1 cellular context compared by ENCODE assay signal in the genomic region with DNA sequence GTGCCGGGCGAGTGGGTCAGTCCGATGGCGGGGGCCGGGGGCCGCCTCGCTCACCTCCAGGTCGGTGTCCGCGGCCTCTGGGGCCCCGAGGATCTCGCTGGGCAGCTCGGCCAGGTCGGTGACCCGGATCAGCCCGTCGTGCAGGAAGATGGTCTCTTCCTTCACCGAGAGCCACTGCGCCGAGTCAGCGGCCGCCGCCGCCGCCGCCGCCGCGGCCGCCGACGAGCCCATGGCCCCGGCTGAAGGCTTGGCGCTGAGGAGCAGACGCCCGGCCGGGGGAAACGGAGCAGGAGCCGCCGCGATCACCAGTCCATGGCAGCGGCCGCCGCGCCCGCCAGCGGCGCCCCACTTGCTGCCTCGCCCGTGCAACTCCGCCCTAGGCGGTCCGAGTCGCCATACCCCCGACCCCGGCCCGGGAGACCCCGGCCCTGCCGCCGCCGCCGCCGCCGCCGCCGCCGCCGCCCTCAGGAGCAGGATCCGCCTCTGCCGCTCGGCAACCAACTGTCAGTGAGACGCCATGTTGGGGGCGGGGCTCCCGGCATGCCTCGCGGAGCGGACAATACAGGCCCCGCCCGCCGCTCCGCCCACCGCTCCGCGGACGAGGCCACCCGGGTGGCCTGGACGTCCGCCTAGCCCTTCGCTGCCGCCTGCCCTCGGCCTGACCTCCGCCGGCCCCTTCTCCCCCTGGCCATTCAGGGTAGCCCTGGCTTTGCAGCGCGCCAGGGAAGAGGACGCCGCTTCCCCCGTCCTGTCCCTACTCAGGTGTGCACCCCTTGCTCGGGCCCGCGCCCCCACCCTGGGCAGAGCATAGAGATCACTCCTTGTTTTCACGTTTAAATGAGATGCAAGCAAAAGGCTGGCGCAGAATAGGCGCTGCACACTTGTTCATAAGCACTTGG.
TF ChIP-seq lines count a peak whose summit lies in the region.

A gene with protein sequence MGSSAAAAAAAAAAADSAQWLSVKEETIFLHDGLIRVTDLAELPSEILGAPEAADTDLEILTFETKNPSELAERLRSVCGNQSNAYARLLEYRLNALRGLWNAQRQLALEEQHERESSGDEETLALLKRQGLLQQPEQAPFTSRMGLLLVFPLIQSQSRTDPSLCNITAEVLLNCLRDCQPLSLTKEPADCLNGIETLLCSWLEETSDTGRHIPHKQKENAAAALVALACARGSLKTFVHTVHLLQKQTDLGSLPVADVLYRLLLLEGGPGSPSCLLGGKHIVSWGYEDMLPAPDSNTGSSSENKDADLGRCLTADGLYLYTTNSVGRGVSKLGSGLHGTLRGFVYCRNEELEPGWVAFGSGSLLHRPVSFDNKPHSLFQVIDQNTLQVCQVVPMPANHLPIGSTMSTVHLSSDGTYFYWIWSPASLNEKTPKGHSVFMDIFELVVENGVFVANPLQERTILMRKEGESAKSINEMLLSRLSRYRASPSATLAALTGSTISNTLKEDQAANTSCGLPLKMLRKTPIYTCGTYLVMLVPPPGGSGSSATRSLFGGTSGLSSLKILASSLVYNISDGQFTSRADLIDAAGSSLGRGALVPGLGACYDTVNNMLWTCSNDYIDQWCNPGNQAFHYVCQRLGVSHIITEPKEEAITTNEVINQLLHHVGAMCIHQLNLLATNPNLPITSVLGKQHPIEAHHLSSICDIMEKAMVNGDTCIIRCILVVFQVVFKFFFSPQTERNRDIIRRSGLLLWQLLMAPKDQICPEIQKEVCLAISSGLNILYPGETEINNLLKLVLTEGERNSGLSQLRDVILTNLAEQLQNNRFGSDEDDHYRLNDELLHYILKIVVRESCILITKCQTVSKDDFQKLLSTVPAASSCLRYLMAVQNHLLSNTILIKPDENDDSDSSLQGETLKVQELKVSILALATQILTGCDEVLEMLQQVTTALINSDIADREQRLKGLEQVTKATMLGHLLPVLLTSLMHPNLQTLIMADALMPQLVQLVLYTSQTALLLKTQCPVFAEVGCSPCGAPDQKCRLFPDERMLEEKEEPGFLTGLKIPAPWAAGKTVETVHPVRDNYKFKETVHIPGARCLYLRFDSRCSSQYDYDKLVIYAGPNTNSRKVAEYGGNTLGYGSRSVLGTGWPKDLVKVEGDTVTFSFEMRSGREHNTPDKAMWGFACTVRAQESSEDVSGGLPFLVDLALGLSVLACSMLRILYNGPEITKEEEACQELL (N-terminal part only) (minus strand): TSS at position 534 of the 899 bp plus-strand sequence. CDS start 303 bp downstream, at position 231.

TF ChIP-seq in K562, 482 proteins besides CTCF, POLR2A, EP300 and RAD21 (continued from another document and continues in another):
- TF ChIP-seq, protein P1, sequence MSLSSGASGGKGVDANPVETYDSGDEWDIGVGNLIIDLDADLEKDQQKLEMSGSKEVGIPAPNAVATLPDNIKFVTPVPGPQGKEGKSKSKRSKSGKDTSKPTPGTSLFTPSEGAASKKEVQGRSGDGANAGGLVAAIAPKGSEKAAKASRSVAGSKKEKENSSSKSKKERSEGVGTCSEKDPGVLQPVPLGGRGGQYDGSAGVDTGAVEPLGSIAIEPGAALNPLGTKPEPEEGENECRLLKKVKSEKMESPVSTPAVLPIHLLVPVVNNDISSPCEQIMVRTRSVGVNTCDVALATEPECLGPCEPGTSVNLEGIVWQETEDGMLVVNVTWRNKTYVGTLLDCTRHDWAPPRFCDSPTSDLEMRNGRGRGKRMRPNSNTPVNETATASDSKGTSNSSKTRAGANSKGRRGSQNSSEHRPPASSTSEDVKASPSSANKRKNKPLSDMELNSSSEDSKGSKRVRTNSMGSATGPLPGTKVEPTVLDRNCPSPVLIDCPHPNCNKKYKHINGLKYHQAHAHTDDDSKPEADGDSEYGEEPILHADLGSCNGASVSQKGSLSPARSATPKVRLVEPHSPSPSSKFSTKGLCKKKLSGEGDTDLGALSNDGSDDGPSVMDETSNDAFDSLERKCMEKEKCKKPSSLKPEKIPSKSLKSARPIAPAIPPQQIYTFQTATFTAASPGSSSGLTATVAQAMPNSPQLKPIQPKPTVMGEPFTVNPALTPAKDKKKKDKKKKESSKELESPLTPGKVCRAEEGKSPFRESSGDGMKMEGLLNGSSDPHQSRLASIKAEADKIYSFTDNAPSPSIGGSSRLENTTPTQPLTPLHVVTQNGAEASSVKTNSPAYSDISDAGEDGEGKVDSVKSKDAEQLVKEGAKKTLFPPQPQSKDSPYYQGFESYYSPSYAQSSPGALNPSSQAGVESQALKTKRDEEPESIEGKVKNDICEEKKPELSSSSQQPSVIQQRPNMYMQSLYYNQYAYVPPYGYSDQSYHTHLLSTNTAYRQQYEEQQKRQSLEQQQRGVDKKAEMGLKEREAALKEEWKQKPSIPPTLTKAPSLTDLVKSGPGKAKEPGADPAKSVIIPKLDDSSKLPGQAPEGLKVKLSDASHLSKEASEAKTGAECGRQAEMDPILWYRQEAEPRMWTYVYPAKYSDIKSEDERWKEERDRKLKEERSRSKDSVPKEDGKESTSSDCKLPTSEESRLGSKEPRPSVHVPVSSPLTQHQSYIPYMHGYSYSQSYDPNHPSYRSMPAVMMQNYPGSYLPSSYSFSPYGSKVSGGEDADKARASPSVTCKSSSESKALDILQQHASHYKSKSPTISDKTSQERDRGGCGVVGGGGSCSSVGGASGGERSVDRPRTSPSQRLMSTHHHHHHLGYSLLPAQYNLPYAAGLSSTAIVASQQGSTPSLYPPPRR (CRISPR knock-in tag; IDR thresholded peaks at IDR 0.05; ENCODE audit: borderline replicate concordance) = no peak
- TF ChIP-seq KAT2B (IDR thresholded peaks at IDR 0.05; ENCODE audit: low read depth, low read length) (no peak), BRF1 (IDR thresholded peaks at IDR 0.05; ENCODE audit: borderline replicate concordance, extremely low read depth, insufficient read length) (no peak), SOX6 (IDR thresholded peaks at IDR 0.05) (peak; percentile 54; the same call in 1 of the 2 replicates), ZNF311 (CRISPR knock-in tag; IDR thresholded peaks at IDR 0.05) (no peak), ZNF764 (CRISPR knock-in tag; IDR thresholded peaks at IDR 0.05; ENCODE audit: low read depth) (no peak), SIN3A (IDR thresholded peaks at IDR 0.05; ENCODE audit: borderline replicate concordance in 2 of 2, control insufficient read depth in 1 of 2, low read depth in 2 of 2, low read length in 2 of 2) (peak in 1 of 2 experiments; percentile 60; a peak in 1 of 4 replicates), TFAM (CRISPR knock-in tag; conservative IDR thresholded peaks at IDR 0.05) (no peak), COPS2 (conservative IDR thresholded peaks at IDR 0.05) (no peak), ZNF174 (CRISPR knock-in tag; IDR thresholded peaks at IDR 0.05) (no peak), NEUROD1 (IDR thresholded peaks at IDR 0.05; ENCODE audit: borderline replicate concordance, low read depth, low read length, partially characterized antibody) (no peak), GTF2F1 (IDR thresholded peaks at IDR 0.05; ENCODE audit: low read depth, low read length) (no peak), BRD4 (IDR thresholded peaks at IDR 0.05) (no peak), CREBBP (IDR thresholded peaks at IDR 0.05; ENCODE audit: low read depth, low read length) (no peak), ZNF79 (CRISPR knock-in tag; IDR thresholded peaks at IDR 0.05; ENCODE audit: low read depth) (no peak), ZNF143 (CRISPR knock-in tag; IDR thresholded peaks at IDR 0.05) (peak; percentile 81), ZNF830 (CRISPR knock-in tag; IDR thresholded peaks at IDR 0.05) (no peak), GTF2A2 (tag; IDR thresholded peaks at IDR 0.05) (no peak), SIN3B (IDR thresholded peaks at IDR 0.05; ENCODE audit: low read depth) (peak; percentile 89)
- TF ChIP-seq, protein P2, sequence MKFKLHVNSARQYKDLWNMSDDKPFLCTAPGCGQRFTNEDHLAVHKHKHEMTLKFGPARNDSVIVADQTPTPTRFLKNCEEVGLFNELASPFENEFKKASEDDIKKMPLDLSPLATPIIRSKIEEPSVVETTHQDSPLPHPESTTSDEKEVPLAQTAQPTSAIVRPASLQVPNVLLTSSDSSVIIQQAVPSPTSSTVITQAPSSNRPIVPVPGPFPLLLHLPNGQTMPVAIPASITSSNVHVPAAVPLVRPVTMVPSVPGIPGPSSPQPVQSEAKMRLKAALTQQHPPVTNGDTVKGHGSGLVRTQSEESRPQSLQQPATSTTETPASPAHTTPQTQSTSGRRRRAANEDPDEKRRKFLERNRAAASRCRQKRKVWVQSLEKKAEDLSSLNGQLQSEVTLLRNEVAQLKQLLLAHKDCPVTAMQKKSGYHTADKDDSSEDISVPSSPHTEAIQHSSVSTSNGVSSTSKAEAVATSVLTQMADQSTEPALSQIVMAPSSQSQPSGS (CRISPR knock-in tag; IDR thresholded peaks at IDR 0.05) = no peak; the same call in 1 of the 2 replicates
- TF ChIP-seq, protein P3, sequence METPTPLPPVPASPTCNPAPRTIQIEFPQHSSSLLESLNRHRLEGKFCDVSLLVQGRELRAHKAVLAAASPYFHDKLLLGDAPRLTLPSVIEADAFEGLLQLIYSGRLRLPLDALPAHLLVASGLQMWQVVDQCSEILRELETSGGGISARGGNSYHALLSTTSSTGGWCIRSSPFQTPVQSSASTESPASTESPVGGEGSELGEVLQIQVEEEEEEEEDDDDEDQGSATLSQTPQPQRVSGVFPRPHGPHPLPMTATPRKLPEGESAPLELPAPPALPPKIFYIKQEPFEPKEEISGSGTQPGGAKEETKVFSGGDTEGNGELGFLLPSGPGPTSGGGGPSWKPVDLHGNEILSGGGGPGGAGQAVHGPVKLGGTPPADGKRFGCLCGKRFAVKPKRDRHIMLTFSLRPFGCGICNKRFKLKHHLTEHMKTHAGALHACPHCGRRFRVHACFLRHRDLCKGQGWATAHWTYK (CRISPR knock-in tag; IDR thresholded peaks at IDR 0.05) = peak; percentile 74; the same call in 1 of the 2 replicates
- TF ChIP-seq, protein P4, sequence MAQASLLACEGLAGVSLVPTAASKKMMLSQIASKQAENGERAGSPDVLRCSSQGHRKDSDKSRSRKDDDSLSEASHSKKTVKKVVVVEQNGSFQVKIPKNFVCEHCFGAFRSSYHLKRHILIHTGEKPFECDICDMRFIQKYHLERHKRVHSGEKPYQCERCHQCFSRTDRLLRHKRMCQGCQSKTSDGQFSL (CRISPR knock-in tag; IDR thresholded peaks at IDR 0.05) = no peak
- TF ChIP-seq, protein P4 (tag; IDR thresholded peaks at IDR 0.05) = no peak
- TF ChIP-seq, protein P5, sequence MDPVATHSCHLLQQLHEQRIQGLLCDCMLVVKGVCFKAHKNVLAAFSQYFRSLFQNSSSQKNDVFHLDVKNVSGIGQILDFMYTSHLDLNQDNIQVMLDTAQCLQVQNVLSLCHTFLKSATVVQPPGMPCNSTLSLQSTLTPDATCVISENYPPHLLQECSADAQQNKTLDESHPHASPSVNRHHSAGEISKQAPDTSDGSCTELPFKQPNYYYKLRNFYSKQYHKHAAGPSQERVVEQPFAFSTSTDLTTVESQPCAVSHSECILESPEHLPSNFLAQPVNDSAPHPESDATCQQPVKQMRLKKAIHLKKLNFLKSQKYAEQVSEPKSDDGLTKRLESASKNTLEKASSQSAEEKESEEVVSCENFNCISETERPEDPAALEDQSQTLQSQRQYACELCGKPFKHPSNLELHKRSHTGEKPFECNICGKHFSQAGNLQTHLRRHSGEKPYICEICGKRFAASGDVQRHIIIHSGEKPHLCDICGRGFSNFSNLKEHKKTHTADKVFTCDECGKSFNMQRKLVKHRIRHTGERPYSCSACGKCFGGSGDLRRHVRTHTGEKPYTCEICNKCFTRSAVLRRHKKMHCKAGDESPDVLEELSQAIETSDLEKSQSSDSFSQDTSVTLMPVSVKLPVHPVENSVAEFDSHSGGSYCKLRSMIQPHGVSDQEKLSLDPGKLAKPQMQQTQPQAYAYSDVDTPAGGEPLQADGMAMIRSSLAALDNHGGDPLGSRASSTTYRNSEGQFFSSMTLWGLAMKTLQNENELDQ (CRISPR knock-in tag; IDR thresholded peaks at IDR 0.05; ENCODE audit: borderline replicate concordance) = no peak
- TF ChIP-seq, protein P6, sequence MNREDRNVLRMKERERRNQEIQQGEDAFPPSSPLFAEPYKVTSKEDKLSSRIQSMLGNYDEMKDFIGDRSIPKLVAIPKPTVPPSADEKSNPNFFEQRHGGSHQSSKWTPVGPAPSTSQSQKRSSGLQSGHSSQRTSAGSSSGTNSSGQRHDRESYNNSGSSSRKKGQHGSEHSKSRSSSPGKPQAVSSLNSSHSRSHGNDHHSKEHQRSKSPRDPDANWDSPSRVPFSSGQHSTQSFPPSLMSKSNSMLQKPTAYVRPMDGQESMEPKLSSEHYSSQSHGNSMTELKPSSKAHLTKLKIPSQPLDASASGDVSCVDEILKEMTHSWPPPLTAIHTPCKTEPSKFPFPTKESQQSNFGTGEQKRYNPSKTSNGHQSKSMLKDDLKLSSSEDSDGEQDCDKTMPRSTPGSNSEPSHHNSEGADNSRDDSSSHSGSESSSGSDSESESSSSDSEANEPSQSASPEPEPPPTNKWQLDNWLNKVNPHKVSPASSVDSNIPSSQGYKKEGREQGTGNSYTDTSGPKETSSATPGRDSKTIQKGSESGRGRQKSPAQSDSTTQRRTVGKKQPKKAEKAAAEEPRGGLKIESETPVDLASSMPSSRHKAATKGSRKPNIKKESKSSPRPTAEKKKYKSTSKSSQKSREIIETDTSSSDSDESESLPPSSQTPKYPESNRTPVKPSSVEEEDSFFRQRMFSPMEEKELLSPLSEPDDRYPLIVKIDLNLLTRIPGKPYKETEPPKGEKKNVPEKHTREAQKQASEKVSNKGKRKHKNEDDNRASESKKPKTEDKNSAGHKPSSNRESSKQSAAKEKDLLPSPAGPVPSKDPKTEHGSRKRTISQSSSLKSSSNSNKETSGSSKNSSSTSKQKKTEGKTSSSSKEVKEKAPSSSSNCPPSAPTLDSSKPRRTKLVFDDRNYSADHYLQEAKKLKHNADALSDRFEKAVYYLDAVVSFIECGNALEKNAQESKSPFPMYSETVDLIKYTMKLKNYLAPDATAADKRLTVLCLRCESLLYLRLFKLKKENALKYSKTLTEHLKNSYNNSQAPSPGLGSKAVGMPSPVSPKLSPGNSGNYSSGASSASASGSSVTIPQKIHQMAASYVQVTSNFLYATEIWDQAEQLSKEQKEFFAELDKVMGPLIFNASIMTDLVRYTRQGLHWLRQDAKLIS (CRISPR knock-in tag; IDR thresholded peaks at IDR 0.05) = no peak
